In genomic region chr4:7844247-7844991, GRCh38 we compare ENCODE assay signal across 8 cellular contexts.
DNase-seq lines count a peak whose midpoint lies in the region; ATAC-seq and TF ChIP-seq lines count a peak whose summit lies in the region.

No MANE protein-coding gene starts in this region.

- no peak for TF ChIP-seq POLR2A in HCT116 (IDR thresholded peaks at IDR 0.05; ENCODE audit: borderline replicate concordance, extremely low read depth, insufficient read depth, insufficient read length)

- H3K79me2 ChIP-seq in HCT116 (ENCODE audit: insufficient read depth, low read length) (no peaks in the 10 kb centered on the region), OCI-LY3 (ENCODE audit: low read length) (no peaks in the 10 kb centered on the region), osteoblast (ENCODE audit: insufficient read depth, low read length) (peaks cover 81% of the 10 kb centered on the region)

- POLR2A ChIA-PET in HCT116 (lab: Charles Lee): no interaction called here

- H2AFZ ChIP-seq in HCT116 (ENCODE audit: low read depth, low read length, poor library complexity, severe bottlenecking): no peak overlapping the region
- 0 out of 2 replicates have a peak overlapping the region, but pooled peaks have one; percentile 27 for H2AFZ ChIP-seq in OCI-LY3 (ENCODE audit: low read depth, low read length)
- no peak overlapping the region for H2AFZ ChIP-seq in osteoblast (ENCODE audit: low read length)

- peaks cover 29 to 36% of the 10 kb centered on the region in 2 experiments for H3K4me1 ChIP-seq in HCT116 (ENCODE audit: control insufficient read depth in 1 of 2, insufficient read depth in 2 of 2, low read length in 2 of 2)
- no peaks in the 10 kb centered on the region for H3K4me1 ChIP-seq in OCI-LY3 (ENCODE audit: low read length)
- H3K4me1 ChIP-seq in osteoblast (ENCODE audit: insufficient read depth, low read length): peaks cover 62% of the 10 kb centered on the region

- TF ChIP-seq CTCF in HCT116 (IDR thresholded peaks at IDR 0.05 in 2 of 3, conservative IDR thresholded peaks at IDR 0.05 in 1 of 3; ENCODE audit: borderline replicate concordance in 1 of 3, insufficient read depth in 1 of 3, low read depth in 2 of 3, low read length in 2 of 3) (peak; percentile 23 to 79 (median 71); a peak in 5 of 6 replicates), OCI-LY3 (IDR thresholded peaks at IDR 0.05; ENCODE audit: low read depth, low read length) (peak; percentile 40), fibroblast of mammary gland (conservative IDR thresholded peaks at IDR 0.05; ENCODE audit: control insufficient read depth, insufficient read depth, low read depth, low read length) (peak; percentile 69), osteoblast (IDR thresholded peaks at IDR 0.05; ENCODE audit: extremely low read depth, low read depth, low read length) (peak; percentile 77)

- H4K20me1 ChIP-seq in HCT116 (ENCODE audit: insufficient read depth): no peaks in the 10 kb centered on the region
- no peaks in the 10 kb centered on the region for H4K20me1 ChIP-seq in OCI-LY3 (ENCODE audit: insufficient read depth, low read length)
- H4K20me1 ChIP-seq in osteoblast (ENCODE audit: insufficient read depth, low read length): no peaks in the 10 kb centered on the region

- H3K4me2 ChIP-seq in HCT116 (ENCODE audit: low read length): peak overlapping the region; percentile 79
- no peak overlapping the region for H3K4me2 ChIP-seq in OCI-LY3 (ENCODE audit: low read length)
- H3K4me2 ChIP-seq in osteoblast (ENCODE audit: insufficient read depth, low read length): peak overlapping the region; percentile 49

- no peaks in the 10 kb centered on the region for H3K9me2 ChIP-seq in HCT116 (ENCODE audit: insufficient read depth)

- RAD21 ChIA-PET in HCT116 (lab: Charles Lee; ENCODE audit: low non-redundant PET in 1 of 2, low total read pairs in 2 of 2, uncharacterized antibody in 2 of 2, unreplicated experiment in 2 of 2): interaction anchor here in 1 of 2 experiments (1.1 kb wide), 1 partner anchor 42 kb away, joined by 3 read pairs; no protein-coding TSS in a partner anchor

- ATAC-seq in HCT116: peak; percentile 92
- no peak for ATAC-seq in HG02610 (IDR thresholded peaks at IDR 0.05; ENCODE audit: unreplicated experiment)

- CTCF ChIA-PET in HCT116 (lab: Charles Lee): interaction anchor here (0.6 to 1.2 kb wide), 5 partner anchors 39 to 94 kb away, joined by 3 to 4 read pairs (median 4); no protein-coding TSS in a partner anchor

- no peak overlapping the region for H3K4me3 ChIP-seq in HCT116 (replicated peaks in 1 of 2; ENCODE audit: low read depth in 1 of 2, low read length in 2 of 2)
- no peak overlapping the region for H3K4me3 ChIP-seq in OCI-LY3 (ENCODE audit: low read length)
- H3K4me3 ChIP-seq in fibroblast of mammary gland (ENCODE audit: control insufficient read depth, low read depth, low read length): no peak overlapping the region
- no peak overlapping the region for H3K4me3 ChIP-seq in osteoblast (ENCODE audit: insufficient read depth, low read length)

- H3K9me3 ChIP-seq in HCT116 (ENCODE audit: control insufficient read depth in 1 of 2, insufficient read depth in 1 of 2, low read depth in 1 of 2, low read length in 2 of 2): no peaks in the 10 kb centered on the region
- H3K9me3 ChIP-seq in OCI-LY3 (ENCODE audit: insufficient read depth, low read length): no peaks in the 10 kb centered on the region
- H3K9me3 ChIP-seq in osteoblast (ENCODE audit: low read depth, low read length): no peaks in the 10 kb centered on the region

- peak overlapping the region; percentile 89; the same call in 1 of the 2 replicates for H3K27ac ChIP-seq in HCT116 (ENCODE audit: low read depth, low read length)
- no peak overlapping the region for H3K27ac ChIP-seq in OCI-LY3 (ENCODE audit: low read length)
- peak overlapping the region; percentile 94 for H3K27ac ChIP-seq in osteoblast (ENCODE audit: low read depth, low read length)
- H3K27ac ChIP-seq in substantia nigra (ENCODE audit: low read depth, low read length, poor library complexity, severe bottlenecking): no peak overlapping the region

- H3K9ac ChIP-seq in HCT116 (ENCODE audit: low read length) (peak overlapping the region; percentile 57; the same call in 1 of the 2 replicates), OCI-LY3 (ENCODE audit: low read length) (no peak overlapping the region)

- peak; percentile 48; the same call in 1 of the 2 replicates for TF ChIP-seq RAD21 in HCT116 (IDR thresholded peaks at IDR 0.05; ENCODE audit: low read depth)

- peak; percentile 18 for DNase-seq in DMS114 treated with DMSO at 0.1 percent for 48 hours (lab: John Stamatoyannopoulos, UW; ENCODE audit: unreplicated experiment)
- peak; percentile 70 for DNase-seq in HCT116 (ENCODE audit: low read depth, low spot score)
- peak; percentile 75 for DNase-seq in activated T-cell treated with anti-CD3 and anti-CD28 coated beads, Interleukin-2, amount 50 U/mL, for 1 hour
- peak; percentile 93 for DNase-seq in fibroblast of mammary gland (ENCODE audit: low read depth)
- DNase-seq in osteoblast (ENCODE audit: insufficient read length, low spot score, missing footprints): peak; percentile 91
- DNase-seq in substantia nigra (lab: John Stamatoyannopoulos, UW): peak in 31 of 49 donors; percentile 12 to 72 (median 39)

- H3K36me3 ChIP-seq in HCT116 (ENCODE audit: control insufficient read depth in 1 of 2, insufficient read depth in 2 of 2, low read length in 2 of 2) (no peaks in the 10 kb centered on the region), OCI-LY3 (replicated peaks; ENCODE audit: low read depth, low read length) (no peaks in the 10 kb centered on the region), osteoblast (ENCODE audit: insufficient read depth, low read length) (peaks cover 75% of the 10 kb centered on the region)

- no TSS peak for BruUV-seq in HCT116 (replicated peaks; lab: Mats Ljungman, UMichigan)

- H3K27me3 ChIP-seq in HCT116 (ENCODE audit: insufficient read depth, low read length): no peaks in the 10 kb centered on the region
- peaks cover 6% of the 10 kb centered on the region for H3K27me3 ChIP-seq in OCI-LY3 (ENCODE audit: low read depth, low read length)
- no peaks in the 10 kb centered on the region for H3K27me3 ChIP-seq in osteoblast (ENCODE audit: insufficient read depth, low read length)

- intact Hi-C loops in HCT116 (cut with micrococcal nuclease): loop anchor here (2.0 to 5.0 kb wide), 2 partner anchors 128 to 314 kb away; partner anchors contain the start of gene ABLIM2

TF ChIP-seq in HCT116, 20 proteins besides CTCF, POLR2A, EP300 and RAD21:
- TF ChIP-seq REST (IDR thresholded peaks at IDR 0.05; ENCODE audit: low read depth) (no peak), CBX3 (IDR thresholded peaks at IDR 0.05; ENCODE audit: low read depth) (0 out of 2 replicates have a peak, but pooled peaks have one; percentile 47)
- TF ChIP-seq, protein P1, sequence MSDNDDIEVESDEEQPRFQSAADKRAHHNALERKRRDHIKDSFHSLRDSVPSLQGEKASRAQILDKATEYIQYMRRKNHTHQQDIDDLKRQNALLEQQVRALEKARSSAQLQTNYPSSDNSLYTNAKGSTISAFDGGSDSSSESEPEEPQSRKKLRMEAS (IDR thresholded peaks at IDR 0.05): peak; percentile 47; the same call in 1 of the 2 replicates

Comparison
In these comparisons a context has a peak if more than half of its experiments do, and no peak if none do; other contexts are left out.
1. DNase-seq: peak in every context shown above with its lines; median percentile 93 in fibroblast of mammary gland; 91 in osteoblast; 75 in activated T-cell treated with anti-CD3 and anti-CD28 coated beads, Interleukin-2, amount 50 U/mL, for 1 hour; 70 in HCT116; 39 in substantia nigra; 18 in DMS114 treated with DMSO at 0.1 percent for 48 hours.
2. H3K27ac ChIP-seq: peak in HCT116 (single experiment) and osteoblast (single experiment); none in OCI-LY3 (single experiment) and substantia nigra (single experiment).
3. Peak in every context shown above with its lines, with median percentiles within 50 percentile points of each other: CTCF ChIP-seq.